9 cellular contexts compared by ENCODE assay signal in the genomic region with DNA sequence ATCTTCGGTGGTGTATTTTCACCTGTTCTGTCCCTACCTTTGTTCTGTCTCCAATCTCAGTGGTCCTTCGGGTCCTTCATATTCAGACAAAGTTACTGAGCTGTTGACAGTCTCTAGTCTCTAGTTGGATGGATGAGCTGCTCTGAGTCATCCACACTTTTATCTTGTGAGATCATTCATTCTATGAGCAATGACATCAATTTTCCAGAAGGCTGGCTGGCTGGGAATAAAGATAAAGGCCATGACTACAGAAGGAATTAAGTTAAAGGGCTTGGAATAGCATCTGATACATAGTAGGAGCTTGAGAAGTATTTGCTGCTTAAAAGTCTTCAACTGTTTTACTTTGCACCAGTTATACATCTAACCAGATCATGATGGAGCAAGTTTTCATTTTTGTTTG. TPM values are rescaled to one million over a fixed set of nuclear protein-coding genes. Genes with fewer than 3 reads are reported as not detected.
DNase-seq lines count a peak whose midpoint lies in the region; TF ChIP-seq lines count a peak whose summit lies in the region.
"Had no signal": no experiment of that assay in that cellular context is flagged by ENCODE, and none has a peak within 500 bp of the region (broad histone marks: within the 10 kb centered on the region; RNA-seq: fewer than 3 reads in every experiment).

No MANE protein-coding gene starts in this region.

- no peak overlapping the region for H3K4me3 Mint-ChIP-seq in activated CD4-positive, alpha-beta memory T cell treated with anti-CD3 and anti-CD28 coated beads, Interleukin-2, amount 10 ng/mL, durations not matched to agents 7 days and 5 days
- H3K4me3 Mint-ChIP-seq in activated CD4-positive, alpha-beta T cell treated with anti-CD3 and anti-CD28 coated beads, Interleukin-2, amount 10 ng/mL, durations not matched to agents 24 days and 14 days: no peak overlapping the region

- H3F3A ChIP-seq in GM23248 (ENCODE audit: insufficient read depth): peaks cover 28% of the 10 kb centered on the region

- no peaks in the 10 kb centered on the region for H3K27me3 Mint-ChIP-seq in activated CD4-positive, alpha-beta memory T cell treated with anti-CD3 and anti-CD28 coated beads, Interleukin-2, amount 10 ng/mL, durations not matched to agents 7 days and 5 days
- no peaks in the 10 kb centered on the region for H3K27me3 Mint-ChIP-seq in activated CD4-positive, alpha-beta T cell treated with anti-CD3 and anti-CD28 coated beads, Interleukin-2, amount 10 ng/mL, durations not matched to agents 24 days and 14 days

- CTCF ChIA-PET in activated CD4-positive, alpha-beta memory T cell treated with anti-CD3 and anti-CD28 coated beads, Interleukin-2, amount 10 ng/mL, durations not matched to agents 7 days and 5 days (lab: Charles Lee): no interaction called here

- peak overlapping the region; percentile 86 for H3K27ac ChIP-seq in GM23248

- DNase-seq in GM23248: peak; percentile 94
- peak; percentile 86 for DNase-seq in fibroblast of mammary gland (ENCODE audit: low read depth)
- DNase-seq in retinal pigment epithelial cell (ENCODE audit: low read depth): peak; percentile 21
- no peak for DNase-seq in activated CD4-positive, alpha-beta memory T cell treated with anti-CD3 and anti-CD28 coated beads, Interleukin-2, amount 10 ng/mL, durations not matched to agents 7 days and 5 days
- no peak for DNase-seq in posterior vena cava (ENCODE audit: low spot score)
- DNase-seq in activated CD4-positive, alpha-beta T cell treated with anti-CD3 and anti-CD28 coated beads, Interleukin-2, amount 10 ng/mL, durations not matched to agents 24 days and 14 days: no peak
- DNase-seq: foreskin melanocyte, NCI-H510A treated with DMSO at 0.1 percent for 48 hours had no signal

- POLR2A ChIA-PET in activated CD4-positive, alpha-beta memory T cell treated with anti-CD3 and anti-CD28 coated beads, Interleukin-2, amount 10 ng/mL, durations not matched to agents 7 days and 5 days (lab: Charles Lee): no interaction called here

- H4K20me1 ChIP-seq in GM23248 (ENCODE audit: insufficient read depth): no peaks in the 10 kb centered on the region

- TF ChIP-seq CTCF in fibroblast of mammary gland (conservative IDR thresholded peaks at IDR 0.05; ENCODE audit: control insufficient read depth, insufficient read depth, low read depth, low read length) (no peak), retinal pigment epithelial cell (conservative IDR thresholded peaks at IDR 0.05; ENCODE audit: low read depth, low read length) (no peak)

- H3K4me1 ChIP-seq in GM23248 (ENCODE audit: insufficient read depth): peaks cover 27% of the 10 kb centered on the region

- WGBS in GM23248 (ENCODE audit: low coverage in 1 of 2, low lambda C conversion rate in 2 of 2, missing lambda C conversion rate in 2 of 2), 2 experiments: 0 to 3% methylated on average over 2 of the region's 2 CpGs

- H3K4me3 ChIP-seq in GM23248 (peak overlapping the region; percentile 72), fibroblast of mammary gland (ENCODE audit: control insufficient read depth, low read depth, low read length) (no peak overlapping the region), retinal pigment epithelial cell (ENCODE audit: low read length) (no peak overlapping the region)

- H3K9me3 ChIP-seq in GM23248 (ENCODE audit: low read depth): no peaks in the 10 kb centered on the region

- in situ Hi-C loops in GM23248 (cut with MboI): no loop called here

- H3K27ac Mint-ChIP-seq in activated CD4-positive, alpha-beta memory T cell treated with anti-CD3 and anti-CD28 coated beads, Interleukin-2, amount 10 ng/mL, durations not matched to agents 7 days and 5 days: no peak overlapping the region
- no peak overlapping the region for H3K27ac Mint-ChIP-seq in activated CD4-positive, alpha-beta T cell treated with anti-CD3 and anti-CD28 coated beads, Interleukin-2, amount 10 ng/mL, durations not matched to agents 24 days and 14 days

- H3K36me3 ChIP-seq in GM23248 (ENCODE audit: low read depth): no peaks in the 10 kb centered on the region

- H3K9me2 ChIP-seq in GM23248 (ENCODE audit: insufficient read depth): no peaks in the 10 kb centered on the region

- intact Hi-C loops in posterior vena cava (cut with DNase I): no loop called here
- intact Hi-C loops in activated CD4-positive, alpha-beta T cell treated with anti-CD3 and anti-CD28 coated beads, Interleukin-2, amount 10 ng/mL, durations not matched to agents 24 days and 14 days (cut with micrococcal nuclease): loop anchor here (5.0 kb wide), 1 partner anchor 43 kb away; a partner anchor contains a TSS

- H3K4me1 Mint-ChIP-seq in activated CD4-positive, alpha-beta memory T cell treated with anti-CD3 and anti-CD28 coated beads, Interleukin-2, amount 10 ng/mL, durations not matched to agents 7 days and 5 days: peaks cover 6% of the 10 kb centered on the region
- peaks cover 8% of the 10 kb centered on the region for H3K4me1 Mint-ChIP-seq in activated CD4-positive, alpha-beta T cell treated with anti-CD3 and anti-CD28 coated beads, Interleukin-2, amount 10 ng/mL, durations not matched to agents 24 days and 14 days

- H3K9ac ChIP-seq in GM23248: peak overlapping the region; percentile 76

- no peaks in the 10 kb centered on the region for H3K9me3 Mint-ChIP-seq in activated CD4-positive, alpha-beta memory T cell treated with anti-CD3 and anti-CD28 coated beads, Interleukin-2, amount 10 ng/mL, durations not matched to agents 7 days and 5 days
- H3K9me3 Mint-ChIP-seq in activated CD4-positive, alpha-beta T cell treated with anti-CD3 and anti-CD28 coated beads, Interleukin-2, amount 10 ng/mL, durations not matched to agents 24 days and 14 days: no peaks in the 10 kb centered on the region

- H3K36me3 Mint-ChIP-seq in activated CD4-positive, alpha-beta memory T cell treated with anti-CD3 and anti-CD28 coated beads, Interleukin-2, amount 10 ng/mL, durations not matched to agents 7 days and 5 days (ENCODE audit: low read depth): no peaks in the 10 kb centered on the region
- peaks cover 3% of the 10 kb centered on the region for H3K36me3 Mint-ChIP-seq in activated CD4-positive, alpha-beta T cell treated with anti-CD3 and anti-CD28 coated beads, Interleukin-2, amount 10 ng/mL, durations not matched to agents 24 days and 14 days (ENCODE audit: low read depth)

- no peak overlapping the region for H2AFZ ChIP-seq in GM23248

- peak overlapping the region; percentile 85 for H3K4me2 ChIP-seq in GM23248 (ENCODE audit: unreplicated experiment)

- H3K79me2 ChIP-seq in GM23248 (ENCODE audit: insufficient read depth): 0 out of 2 replicates have a peak, but pooled peaks cover 9% of the 10 kb centered on the region

- no peaks in the 10 kb centered on the region for H3K27me3 ChIP-seq in GM23248 (replicated peaks; ENCODE audit: insufficient read depth)

TF ChIP-seq in PFSK-1, 5 proteins besides CTCF, POLR2A, EP300 and RAD21:
- TF ChIP-seq, protein P1, sequence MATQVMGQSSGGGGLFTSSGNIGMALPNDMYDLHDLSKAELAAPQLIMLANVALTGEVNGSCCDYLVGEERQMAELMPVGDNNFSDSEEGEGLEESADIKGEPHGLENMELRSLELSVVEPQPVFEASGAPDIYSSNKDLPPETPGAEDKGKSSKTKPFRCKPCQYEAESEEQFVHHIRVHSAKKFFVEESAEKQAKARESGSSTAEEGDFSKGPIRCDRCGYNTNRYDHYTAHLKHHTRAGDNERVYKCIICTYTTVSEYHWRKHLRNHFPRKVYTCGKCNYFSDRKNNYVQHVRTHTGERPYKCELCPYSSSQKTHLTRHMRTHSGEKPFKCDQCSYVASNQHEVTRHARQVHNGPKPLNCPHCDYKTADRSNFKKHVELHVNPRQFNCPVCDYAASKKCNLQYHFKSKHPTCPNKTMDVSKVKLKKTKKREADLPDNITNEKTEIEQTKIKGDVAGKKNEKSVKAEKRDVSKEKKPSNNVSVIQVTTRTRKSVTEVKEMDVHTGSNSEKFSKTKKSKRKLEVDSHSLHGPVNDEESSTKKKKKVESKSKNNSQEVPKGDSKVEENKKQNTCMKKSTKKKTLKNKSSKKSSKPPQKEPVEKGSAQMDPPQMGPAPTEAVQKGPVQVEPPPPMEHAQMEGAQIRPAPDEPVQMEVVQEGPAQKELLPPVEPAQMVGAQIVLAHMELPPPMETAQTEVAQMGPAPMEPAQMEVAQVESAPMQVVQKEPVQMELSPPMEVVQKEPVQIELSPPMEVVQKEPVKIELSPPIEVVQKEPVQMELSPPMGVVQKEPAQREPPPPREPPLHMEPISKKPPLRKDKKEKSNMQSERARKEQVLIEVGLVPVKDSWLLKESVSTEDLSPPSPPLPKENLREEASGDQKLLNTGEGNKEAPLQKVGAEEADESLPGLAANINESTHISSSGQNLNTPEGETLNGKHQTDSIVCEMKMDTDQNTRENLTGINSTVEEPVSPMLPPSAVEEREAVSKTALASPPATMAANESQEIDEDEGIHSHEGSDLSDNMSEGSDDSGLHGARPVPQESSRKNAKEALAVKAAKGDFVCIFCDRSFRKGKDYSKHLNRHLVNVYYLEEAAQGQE (IDR thresholded peaks at IDR 0.05; ENCODE audit: insufficient read depth in 1 of 2, low read depth in 2 of 2, low read length in 2 of 2): no peak
- peak; percentile 84; the same call in 1 of the 2 replicates for TF ChIP-seq SIN3A (IDR thresholded peaks at IDR 0.05; ENCODE audit: borderline replicate concordance, insufficient read depth, low read length)

RNA-seq across cellular contexts. Expression of a gene that starts 43.1 kb away (rescaled TPM):
- 82.6 and 85.4 TPM in 2 replicates for total RNA-seq in GM23248 (2014; rRNA removed; shearing (Covaris generic))
- 46.4 and 48.0 TPM in 2 replicates for polyA plus RNA-seq in GM23248 (2016; fragmentation: Nextera tagmentation; extraction: Ambion mirVana)
- polyA plus RNA-seq in PFSK-1 (2012; ENCODE audit: insufficient read length, low read depth): 8.3 TPM
- 10 to 100 TPM; 43.2 to 47.0 TPM for total RNA-seq in activated CD4-positive, alpha-beta memory T cell treated with anti-CD3 and anti-CD28 coated beads, Interleukin-2, amount 10 ng/mL, durations not matched to agents 7 days and 5 days
- total RNA-seq in posterior vena cava: 10 to 100 TPM; 23.5 to 23.6 TPM
- 33.4 and 37.1 TPM in 2 replicates for total RNA-seq in activated CD4-positive, alpha-beta T cell treated with anti-CD3 and anti-CD28 coated beads, Interleukin-2, amount 10 ng/mL, durations not matched to agents 24 days and 14 days

Comparison
In these comparisons a context has a peak if more than half of its experiments do, and no peak if none do; other contexts are left out.
1. DNase-seq: peak in GM23248 (single experiment), fibroblast of mammary gland (single experiment) and retinal pigment epithelial cell (single experiment); none in activated CD4-positive, alpha-beta memory T cell treated with anti-CD3 and anti-CD28 coated beads, Interleukin-2, amount 10 ng/mL, durations not matched to agents 7 days and 5 days (single experiment), posterior vena cava (single experiment) and activated CD4-positive, alpha-beta T cell treated with anti-CD3 and anti-CD28 coated beads, Interleukin-2, amount 10 ng/mL, durations not matched to agents 24 days and 14 days (single experiment).